1 cellular context compared by ENCODE assay signal in the genomic region with DNA sequence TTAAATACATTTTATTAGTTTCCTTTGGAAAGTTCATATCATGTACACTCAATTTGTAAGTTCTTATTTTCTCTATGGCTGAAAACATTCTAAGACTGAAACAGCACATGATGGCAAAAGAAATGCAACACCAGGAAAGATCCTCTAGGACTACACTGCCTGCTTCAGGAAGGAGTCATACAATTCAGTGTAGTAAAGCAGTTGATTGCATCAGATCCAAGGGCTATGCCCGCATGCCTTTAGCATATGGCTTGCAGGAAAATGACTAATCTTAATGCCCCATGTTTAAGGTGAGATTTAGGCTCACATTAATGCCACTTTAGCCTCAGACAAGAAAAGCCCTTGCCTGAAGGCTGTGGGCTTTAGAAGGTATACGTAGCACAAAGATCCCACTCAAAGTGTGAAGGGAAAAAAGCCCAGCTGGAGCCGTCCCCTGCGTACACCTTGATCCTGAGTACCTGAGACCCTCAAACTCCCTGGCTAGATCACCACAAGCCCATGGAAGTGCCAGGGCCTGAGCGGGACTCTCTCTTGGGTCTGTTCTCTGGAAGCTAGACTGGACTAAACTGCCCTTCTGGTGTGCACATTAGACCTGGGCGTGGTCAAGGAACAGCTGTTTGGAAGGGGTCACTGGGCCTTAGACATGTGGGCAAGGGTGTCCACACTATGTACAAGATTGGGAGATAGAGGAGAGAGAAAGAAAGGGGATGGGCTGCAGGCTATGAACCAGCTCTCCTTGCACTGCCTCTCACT.
TF ChIP-seq lines count a peak whose summit lies in the region.

No MANE protein-coding gene starts in this region.

TF ChIP-seq in HepG2, 621 proteins besides CTCF, POLR2A, EP300 and RAD21 (continued from another document):
- TF ChIP-seq, protein P1, sequence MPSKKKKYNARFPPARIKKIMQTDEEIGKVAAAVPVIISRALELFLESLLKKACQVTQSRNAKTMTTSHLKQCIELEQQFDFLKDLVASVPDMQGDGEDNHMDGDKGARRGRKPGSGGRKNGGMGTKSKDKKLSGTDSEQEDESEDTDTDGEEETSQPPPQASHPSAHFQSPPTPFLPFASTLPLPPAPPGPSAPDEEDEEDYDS (CRISPR knock-in tag; IDR thresholded peaks at IDR 0.05), result no peak
- TF ChIP-seq KAT7 (CRISPR knock-in tag; IDR thresholded peaks at IDR 0.05; ENCODE audit: borderline replicate concordance), result no peak
- no peak for TF ChIP-seq ZNF709 (CRISPR knock-in tag; IDR thresholded peaks at IDR 0.05)
- TF ChIP-seq NFATC3 (CRISPR knock-in tag; IDR thresholded peaks at IDR 0.05), result no peak
- no peak for TF ChIP-seq ELF4 (CRISPR knock-in tag; IDR thresholded peaks at IDR 0.05; ENCODE audit: borderline replicate concordance)
TF ChIP-seq in HepG2: peak in this region for 0.
